8 cellular contexts compared by ENCODE assay signal in genomic region chr10:35218339-35218955, GRCh38.
DNase-seq lines count a peak whose midpoint lies in the region; ATAC-seq and TF ChIP-seq lines count a peak whose summit lies in the region.

No MANE protein-coding gene starts in this region.

- no peaks in the 10 kb centered on the region for H3K36me3 ChIP-seq in OCI-LY3 (replicated peaks; ENCODE audit: low read depth, low read length)

- H4K20me1 ChIP-seq in OCI-LY3 (ENCODE audit: insufficient read depth, low read length) = no peaks in the 10 kb centered on the region

- H3K4me3 ChIP-seq in OCI-LY3 (ENCODE audit: low read length) = peak overlapping the region; percentile 59

- H2AFZ ChIP-seq in OCI-LY3 (ENCODE audit: low read depth, low read length) = peak overlapping the region; percentile 47; the same call in 1 of the 2 replicates

- H3K4me1 ChIP-seq in OCI-LY3 (ENCODE audit: low read length) = peaks cover 27% of the 10 kb centered on the region

- H3K9me3 ChIP-seq in OCI-LY3 (ENCODE audit: insufficient read depth, low read length) = no peaks in the 10 kb centered on the region

- no peaks in the 10 kb centered on the region for H3K27me3 ChIP-seq in OCI-LY3 (ENCODE audit: low read depth, low read length)

- H3K4me3 Mint-ChIP-seq in natural killer cell = peak overlapping the region; percentile 81
- peak overlapping the region in 1 of 2 donors; percentile 11 for H3K4me3 Mint-ChIP-seq in stimulated activated naive B cell treated with anti-CD40 and anti-IgM and Interleukin-4, amounts not matched to agents 10 μg/mL and 1 μg/mL and 100 μg/mL, for 72 hours

- no peaks in the 10 kb centered on the region for H3K79me2 ChIP-seq in OCI-LY3 (ENCODE audit: low read length)

- intact Hi-C loops in natural killer cell (cut with micrococcal nuclease) = loop anchor here (1.0 kb wide), 2 partner anchors 92 to 98 kb away; partner anchors contain the start of gene CREM

- TF ChIP-seq CTCF in OCI-LY3 (IDR thresholded peaks at IDR 0.05; ENCODE audit: low read depth, low read length) (peak; percentile 74), natural killer cell (IDR thresholded peaks at IDR 0.05) (peak; percentile 77)

- H3K4me1 Mint-ChIP-seq in natural killer cell = peaks cover 40 to 42% of the 10 kb centered on the region in 2 donors
- peaks cover 15 to 19% of the 10 kb centered on the region in 2 donors for H3K4me1 Mint-ChIP-seq in stimulated activated naive B cell treated with anti-CD40 and anti-IgM and Interleukin-4, amounts not matched to agents 10 μg/mL and 1 μg/mL and 100 μg/mL, for 72 hours

- ATAC-seq in GM21360 (IDR thresholded peaks at IDR 0.05; ENCODE audit: unreplicated experiment) = peak; percentile 78
- peak; percentile 82 for ATAC-seq in esophagus mucosa
- peak; percentile 53 to 80 (median 68) for ATAC-seq in natural killer cell
- ATAC-seq in stimulated activated naive B cell treated with anti-CD40 and anti-IgM and Interleukin-4, amounts not matched to agents 10 μg/mL and 1 μg/mL and 100 μg/mL, for 72 hours (replicated peaks) = peak; percentile 87 to 91

- H3K27ac Mint-ChIP-seq in natural killer cell = peak overlapping the region; percentile 91 to 96
- H3K27ac Mint-ChIP-seq in stimulated activated naive B cell treated with anti-CD40 and anti-IgM and Interleukin-4, amounts not matched to agents 10 μg/mL and 1 μg/mL and 100 μg/mL, for 72 hours = peak overlapping the region; percentile 88

- H3K4me2 ChIP-seq in OCI-LY3 (ENCODE audit: low read length) = peak overlapping the region; percentile 59

- no peaks in the 10 kb centered on the region for H3K9me3 Mint-ChIP-seq in natural killer cell
- no peaks in the 10 kb centered on the region for H3K9me3 Mint-ChIP-seq in stimulated activated naive B cell treated with anti-CD40 and anti-IgM and Interleukin-4, amounts not matched to agents 10 μg/mL and 1 μg/mL and 100 μg/mL, for 72 hours

- H3K27me3 Mint-ChIP-seq in natural killer cell (ENCODE audit: low read depth in 2 of 2) = no peaks in the 10 kb centered on the region
- peaks cover 0 to 4% of the 10 kb centered on the region in 2 donors for H3K27me3 Mint-ChIP-seq in stimulated activated naive B cell treated with anti-CD40 and anti-IgM and Interleukin-4, amounts not matched to agents 10 μg/mL and 1 μg/mL and 100 μg/mL, for 72 hours

- H3K27ac ChIP-seq in OCI-LY3 (ENCODE audit: low read length) = no peak overlapping the region

- no peaks in the 10 kb centered on the region for H3K36me3 Mint-ChIP-seq in natural killer cell
- H3K36me3 Mint-ChIP-seq in stimulated activated naive B cell treated with anti-CD40 and anti-IgM and Interleukin-4, amounts not matched to agents 10 μg/mL and 1 μg/mL and 100 μg/mL, for 72 hours = peaks cover 7% of the 10 kb centered on the region in 2 donors

- H3K9ac ChIP-seq in OCI-LY3 (ENCODE audit: low read length) = peak overlapping the region; percentile 19; the same call in 1 of the 2 replicates

- DNase-seq in COLO829 (ENCODE audit: low spot score) (peak; percentile 45), HuH-7.5 (ENCODE audit: low spot score) (peak; percentile 57), activated T-cell treated with anti-CD3 and anti-CD28 coated beads for 24 hours (ENCODE audit: low read depth) (peak; percentile 74), natural killer cell (peak; percentile 73)
- peak; percentile 62 for DNase-seq in stimulated activated naive B cell treated with anti-CD40 and anti-IgM and Interleukin-4, amounts not matched to agents 10 μg/mL and 1 μg/mL and 100 μg/mL, for 72 hours
